Comparison of ENCODE assay signal across 1 cellular context in genomic region chr10:124376411-124376810, GRCh38.
TF ChIP-seq lines count a peak whose summit lies in the region.

No MANE protein-coding gene starts in this region.

TF ChIP-seq in WTC11, 78 proteins besides CTCF, POLR2A, EP300 and RAD21 (continued from another document):
- TF ChIP-seq PREB (CRISPR knock-in tag; IDR thresholded peaks at IDR 0.05; ENCODE audit: borderline replicate concordance) (no peak), IRF1 (CRISPR knock-in tag; IDR thresholded peaks at IDR 0.05) (no peak), ZNF219 (CRISPR knock-in tag; IDR thresholded peaks at IDR 0.05; ENCODE audit: borderline replicate concordance) (no peak), USF1 (CRISPR knock-in tag; IDR thresholded peaks at IDR 0.05) (no peak)
